Comparison of ENCODE assay signal across 25 cellular contexts in genomic region chr6:105954148-105954547, GRCh38.
A peak's percentile ranks its signal among the peaks of the same experiment; 100 is the strongest.
DNase-seq lines count a peak whose midpoint lies in the region; ATAC-seq, FAIRE-seq and TF ChIP-seq lines count a peak whose summit lies in the region.
"Had no signal": no experiment of that assay in that cellular context is flagged by ENCODE, and none has a peak within 500 bp of the region (broad histone marks: within the 10 kb centered on the region; RNA-seq: fewer than 3 reads in every experiment).

No MANE protein-coding gene starts in this region.

- no peaks in the 10 kb centered on the region for H3K27me3 ChIP-seq in K562 (ENCODE audit: control insufficient read depth in 2 of 2, insufficient read depth in 2 of 2, low read length in 2 of 2)
- H3K27me3 ChIP-seq: BLaER1 treated with 17β-estradiol and CSF1 and Interleukin-3, amounts not matched to agents 10 nM and 100 nM had no signal

- no peaks in the 10 kb centered on the region for H3K36me3 ChIP-seq in K562 (ENCODE audit: control insufficient read depth, insufficient read depth, low read length)
- H3K36me3 ChIP-seq: BLaER1 treated with 17β-estradiol and CSF1 and Interleukin-3, amounts not matched to agents 10 nM and 100 nM had no signal

- TF ChIP-seq EP300 in K562 (IDR thresholded peaks at IDR 0.05; ENCODE audit: low read length), result no peak

- H3K4me1 ChIP-seq in K562 (replicated peaks in 1 of 2; ENCODE audit: control insufficient read depth in 2 of 2, insufficient read depth in 2 of 2, low read length in 2 of 2), result no peaks in the 10 kb centered on the region; a peak in 1 of 5 replicates

- intact Hi-C loops in activated CD4-positive, alpha-beta T cell treated with anti-CD3 and anti-CD28 coated beads, Interleukin-2, amount 10 ng/mL, durations not matched to agents 24 days and 14 days (cut with micrococcal nuclease), result no loop called here
- intact Hi-C loops in activated CD4-positive, alpha-beta T cell treated with anti-CD3 and anti-CD28 coated beads for 36 hours (cut with DNase I, micrococcal nuclease), result no loop called here
- intact Hi-C loops in K562 (cut with micrococcal nuclease) (no loop called here), left colon (cut with DNase I, micrococcal nuclease) (no loop called here)

- H3K4me3 ChIP-seq in K562, result no peak overlapping the region
- H3K4me3 ChIP-seq: BLaER1 treated with 17β-estradiol and CSF1 and Interleukin-3, amounts not matched to agents 10 nM and 100 nM had no signal

- no peak for ATAC-seq in activated CD4-positive, alpha-beta T cell treated with anti-CD3 and anti-CD28 coated beads for 36 hours
- ATAC-seq in K562 (no peak), left colon (peak; percentile 67), GM21423 (IDR thresholded peaks at IDR 0.05; ENCODE audit: unreplicated experiment) (no peak), HG02970 (IDR thresholded peaks at IDR 0.05; ENCODE audit: low FRiP score, unreplicated experiment) (no peak)
- ATAC-seq: Panc1 had no signal

- no peak overlapping the region for H3K27ac ChIP-seq in K562 (ENCODE audit: extremely low read depth, low read depth, low read length)
- H3K27ac ChIP-seq: KMS-11 had no signal

- H3K4me1 Mint-ChIP-seq in activated CD4-positive, alpha-beta T cell treated with anti-CD3 and anti-CD28 coated beads, Interleukin-2, amount 10 ng/mL, durations not matched to agents 24 days and 14 days, result peaks cover 5% of the 10 kb centered on the region
- H3K4me1 Mint-ChIP-seq in activated CD4-positive, alpha-beta T cell treated with anti-CD3 and anti-CD28 coated beads for 36 hours, result no peaks in the 10 kb centered on the region

- no peak for TF ChIP-seq POLR2A in K562 (conservative IDR thresholded peaks at IDR 0.05)

- no peak overlapping the region for H3K4me2 ChIP-seq in K562 (ENCODE audit: insufficient read depth, low read length)
- H3K4me2 ChIP-seq: KMS-11 had no signal

- H3K9me3 Mint-ChIP-seq in activated CD4-positive, alpha-beta T cell treated with anti-CD3 and anti-CD28 coated beads, Interleukin-2, amount 10 ng/mL, durations not matched to agents 24 days and 14 days, result peaks cover 5% of the 10 kb centered on the region
- no peaks in the 10 kb centered on the region for H3K9me3 Mint-ChIP-seq in activated CD4-positive, alpha-beta T cell treated with anti-CD3 and anti-CD28 coated beads for 36 hours (ENCODE audit: low read depth)
- H3K9me3 Mint-ChIP-seq: CD4-positive, alpha-beta T cell had no signal

- no peak overlapping the region for H3K27ac Mint-ChIP-seq in activated CD4-positive, alpha-beta T cell treated with anti-CD3 and anti-CD28 coated beads, Interleukin-2, amount 10 ng/mL, durations not matched to agents 24 days and 14 days
- H3K27ac Mint-ChIP-seq in activated CD4-positive, alpha-beta T cell treated with anti-CD3 and anti-CD28 coated beads for 36 hours, result no peak overlapping the region
- H3K27ac Mint-ChIP-seq: CD4-positive, alpha-beta T cell; T-helper 1 cell treated with Interleukin-12 subunit alpha and Interleukin-12 subunit beta and Interleukin-4 antibody, amounts not matched to agents 30 μg/mL and 1 μg/mL, for 36 hours had no signal

- no peaks in the 10 kb centered on the region for H3K36me3 Mint-ChIP-seq in activated CD4-positive, alpha-beta T cell treated with anti-CD3 and anti-CD28 coated beads, Interleukin-2, amount 10 ng/mL, durations not matched to agents 24 days and 14 days (ENCODE audit: low read depth)
- no peaks in the 10 kb centered on the region for H3K36me3 Mint-ChIP-seq in activated CD4-positive, alpha-beta T cell treated with anti-CD3 and anti-CD28 coated beads for 36 hours (ENCODE audit: low read depth)

- H3K9ac ChIP-seq in K562 (ENCODE audit: insufficient read depth in 1 of 2, low read depth in 2 of 2, low read length in 2 of 2), result no peak overlapping the region
- H3K9ac ChIP-seq: BLaER1 treated with 17β-estradiol and CSF1 and Interleukin-3, amounts not matched to agents 10 nM and 100 nM; KMS-11 had no signal

- no peak for TF ChIP-seq RAD21 in K562 (CRISPR knock-in tag; conservative IDR thresholded peaks at IDR 0.05 in 1 of 2, IDR thresholded peaks at IDR 0.05 in 1 of 2)

- no peaks in the 10 kb centered on the region for H3K9me1 ChIP-seq in K562 (ENCODE audit: control insufficient read depth, insufficient read depth, low read length)

- POLR2A ChIA-PET in activated CD4-positive, alpha-beta T cell treated with anti-CD3 and anti-CD28 coated beads for 36 hours (lab: Charles Lee), result no interaction called here
- POLR2A ChIA-PET in K562 (lab: Yijun Ruan, JAX), result interaction anchor here (1.4 kb wide), 1 partner anchor 10 kb away, joined by 7 read pairs; no protein-coding TSS in a partner anchor

- H4K20me1 ChIP-seq in K562 (replicated peaks; ENCODE audit: control insufficient read depth, insufficient read depth, low read length), result no peaks in the 10 kb centered on the region
- H4K20me1 ChIP-seq: BLaER1 treated with 17β-estradiol and CSF1 and Interleukin-3, amounts not matched to agents 10 nM and 100 nM had no signal

- CTCF ChIA-PET in activated CD4-positive, alpha-beta T cell treated with anti-CD3 and anti-CD28 coated beads for 36 hours (lab: Charles Lee), result no interaction called here
- CTCF ChIA-PET in K562 (lab: Yijun Ruan, JAX; ENCODE audit: low intra/inter-chr PET ratio), result no interaction called here

- no peak for FAIRE-seq in K562 (lab: Jason Lieb, UNC)
- FAIRE-seq: H54 had no signal

- no peaks in the 10 kb centered on the region for H3K79me2 ChIP-seq in K562 (ENCODE audit: control insufficient read depth, insufficient read depth, low read length)

- TF ChIP-seq CTCF in K562 (IDR thresholded peaks at IDR 0.05 in 2 of 3, conservative IDR thresholded peaks at IDR 0.05 in 1 of 3; ENCODE audit: insufficient read depth in 2 of 3, low read depth in 1 of 3, low read length in 3 of 3), result no peak

- H3K27me3 Mint-ChIP-seq in activated CD4-positive, alpha-beta T cell treated with anti-CD3 and anti-CD28 coated beads, Interleukin-2, amount 10 ng/mL, durations not matched to agents 24 days and 14 days, result peaks cover 2% of the 10 kb centered on the region
- peaks cover 3% of the 10 kb centered on the region for H3K27me3 Mint-ChIP-seq in activated CD4-positive, alpha-beta T cell treated with anti-CD3 and anti-CD28 coated beads for 36 hours

- BruUV-seq in K562 (replicated peaks; lab: Mats Ljungman, UMichigan), result no TSS peak

- no peak overlapping the region for H2AFZ ChIP-seq in K562 (ENCODE audit: low read depth, low read length)

- H3K4me3 Mint-ChIP-seq in activated CD4-positive, alpha-beta T cell treated with anti-CD3 and anti-CD28 coated beads, Interleukin-2, amount 10 ng/mL, durations not matched to agents 24 days and 14 days, result no peak overlapping the region
- H3K4me3 Mint-ChIP-seq in activated CD4-positive, alpha-beta T cell treated with anti-CD3 and anti-CD28 coated beads for 36 hours, result no peak overlapping the region
- H3K4me3 Mint-ChIP-seq: CD4-positive, alpha-beta T cell; T-helper 1 cell treated with Interleukin-12 subunit alpha and Interleukin-12 subunit beta and Interleukin-4 antibody, amounts not matched to agents 30 μg/mL and 1 μg/mL, for 36 hours had no signal

- 29% methylated on average over 4 of the region's 4 CpGs for WGBS in K562 (ENCODE audit: insufficient coverage, low coverage, missing lambda C conversion rate)

- in situ Hi-C loops in K562 (cut with MboI), result no loop called here

- peak; percentile 16 for DNase-seq in activated CD4-positive, alpha-beta T cell treated with anti-CD3 and anti-CD28 coated beads, Interleukin-2, amount 10 ng/mL, durations not matched to agents 24 days and 14 days
- no peak for DNase-seq in activated CD4-positive, alpha-beta T cell treated with anti-CD3 and anti-CD28 coated beads for 36 hours
- DNase-seq in K562 (ENCODE audit: extremely low read depth in 1 of 4, low spot score in 3 of 4), result no peak
- no peak for DNase-seq in left colon
- DNase-seq in NK-92 (lab: John Stamatoyannopoulos, UW; ENCODE audit: unreplicated experiment), result no peak
- DNase-seq: AML-193; CD4-positive, alpha-beta T cell; DMS53; IMR-90; MM.1S; NCI-H1436; NCI-H187 treated with DMSO at 0.1 percent for 48 hours; NCI-H2171 treated with DMSO at 0.1 percent for 48 hours; NCI-H345; NCI-H510A treated with DMSO at 0.1 percent for 48 hours; NCI-H82; SHP77 treated with DMSO at 0.1 percent for 48 hours; SW 1271 had no signal

- H3K9me3 ChIP-seq in K562 (replicated peaks; ENCODE audit: control insufficient read depth, insufficient read depth, low read depth, low read length), result no peaks in the 10 kb centered on the region

TF ChIP-seq in K562, 482 proteins besides CTCF, POLR2A, EP300 and RAD21:
- TF ChIP-seq MAFG (tag; conservative IDR thresholded peaks at IDR 0.05), result 0 out of 2 replicates have a peak, but pooled peaks have one; percentile 24
- peak; percentile 20; the same call in 1 of the 2 replicates for TF ChIP-seq C11orf30 (IDR thresholded peaks at IDR 0.05; ENCODE audit: low read depth)
- 0 out of 2 replicates have a peak, but pooled peaks have one; percentile 8 for TF ChIP-seq ZNF316 (IDR thresholded peaks at IDR 0.05)
- TF ChIP-seq ZNF507 (tag; conservative IDR thresholded peaks at IDR 0.05), result no peak
